ENCODE assay signal across 11 cellular contexts in genomic region chr4:40656221-40656863, GRCh38. TPM values are rescaled to one million over a fixed set of nuclear protein-coding genes. Genes with fewer than 3 reads are reported as not detected.
A peak's percentile ranks its signal among the peaks of the same experiment; 100 is the strongest.
DNase-seq lines count a peak whose midpoint lies in the region; ATAC-seq lines count a peak whose summit lies in the region.
"Had no signal": no experiment of that assay in that cellular context is flagged by ENCODE, and none has a peak within 500 bp of the region (broad histone marks: within the 10 kb centered on the region; RNA-seq: fewer than 3 reads in every experiment).

No MANE protein-coding gene starts in this region.

- peak; percentile 97 for ATAC-seq in GM19023 (IDR thresholded peaks at IDR 0.05; ENCODE audit: unreplicated experiment)
- ATAC-seq in GM21825 (IDR thresholded peaks at IDR 0.05; ENCODE audit: unreplicated experiment) = peak; percentile 89
- ATAC-seq in HG03469 (IDR thresholded peaks at IDR 0.05; ENCODE audit: unreplicated experiment) = peak; percentile 83
- ATAC-seq in naive B cell (ENCODE audit: low read depth in 2 of 2) = peak; percentile 89 to 92

- H3K27me3 Mint-ChIP-seq in naive B cell = no peaks in the 10 kb centered on the region

- H3K36me3 Mint-ChIP-seq in naive B cell = no peaks in the 10 kb centered on the region

- H3K9me3 Mint-ChIP-seq in naive B cell = no peaks in the 10 kb centered on the region
- H3K9me3 Mint-ChIP-seq: nephron had no signal

- H3K4me1 Mint-ChIP-seq in naive B cell = peaks cover 4 to 10% (median 8%) of the 10 kb centered on the region in 3 donors
- H3K4me1 Mint-ChIP-seq: nephron had no signal

- H3K4me3 Mint-ChIP-seq in naive B cell = peak overlapping the region in 6 of 8 donors; percentile 29 to 76 (median 44)
- H3K4me3 Mint-ChIP-seq: nephron had no signal

- H3K27ac Mint-ChIP-seq in naive B cell = peak overlapping the region in 3 of 6 donors; percentile 18 to 34 (median 32)
- H3K27ac Mint-ChIP-seq: nephron had no signal

- DNase-seq in naive B cell (peak; percentile 19), AG08395 (ENCODE audit: low spot score) (no peak), foreskin melanocyte (no peak), T-helper 9 cell (no peak)
- DNase-seq in activated effector memory CD4-positive, alpha-beta T cell treated with Interleukin-2 at 50 U/mL for 16 hours = no peak
- DNase-seq: activated CD4-positive, CD25-positive, alpha-beta regulatory T cell; NCI-H2227 treated with DMSO at 0.1 percent for 48 hours had no signal

RNA-seq across cellular contexts. Expression of gene RBM47, which starts 26.7 kb away (rescaled TPM):
- polyA plus RNA-seq in naive B cell (ENCODE audit: low read depth in 6 of 6) = 1 to 10 TPM in 5 of 6 donors, not detected in 1; 1.3 to 1.9 (median 1.4) TPM
